ENCODE assay signal across 15 cellular contexts in genomic region chr13:105087941-105088340, GRCh38.
"Had no signal": no experiment of that assay in that cellular context is flagged by ENCODE, and none has a peak within 500 bp of the region (broad histone marks: within the 10 kb centered on the region; RNA-seq: fewer than 3 reads in every experiment).

No MANE protein-coding gene starts in this region.

- H3K27ac ChIP-seq: adrenal gland, left ventricle myocardium inferior, thyroid gland, uterus had no signal

- ATAC-seq: right cardiac atrium had no signal

- H3K4me1 Mint-ChIP-seq: activated CD4-positive, alpha-beta T cell treated with anti-CD3 and anti-CD28 coated beads, Interleukin-2, amount 10 ng/mL, durations not matched to agents 7 days and 5 days had no signal

- H3K27me3 ChIP-seq: adrenal gland, thyroid gland, uterus had no signal

- H3K4me1 ChIP-seq: thyroid gland, uterus had no signal

- H3K9me3 Mint-ChIP-seq: activated CD4-positive, alpha-beta T cell treated with anti-CD3 and anti-CD28 coated beads, Interleukin-2, amount 10 ng/mL, durations not matched to agents 7 days and 5 days; activated T-helper 2 cell treated with anti-CD3 and anti-CD28 coated beads, Interferon-gamma antibody, Interleukin-2, Interleukin-4, amounts not matched to agents 10 μg/mL and 5 μg/mL and 100 μg/mL, durations not matched to agents 14 hours and 24 hours and 36 hours; T-helper 1 cell treated with Interleukin-12 subunit alpha and Interleukin-12 subunit beta and Interleukin-4 antibody, amounts not matched to agents 30 μg/mL and 1 μg/mL, for 36 hours had no signal

- DNase-seq: activated CD4-positive, alpha-beta T cell treated with anti-CD3 and anti-CD28 coated beads, Interleukin-2, amount 10 ng/mL, durations not matched to agents 7 days and 5 days; activated CD4-positive, CD25-positive, alpha-beta regulatory T cell; activated naive CD4-positive, alpha-beta T cell treated with anti-CD3 and anti-CD28 coated beads, Interleukin-2, amount 50 U/mL, for 16 hours; adrenal gland; central memory CD4-positive, alpha-beta T cell; cortex of kidney; hippocampal formation; left ventricle myocardium inferior; posterior cingulate gyrus; right cardiac atrium; small intestine; thyroid gland; uterus had no signal

- H3K36me3 ChIP-seq: adrenal gland, left ventricle myocardium inferior, thyroid gland, uterus had no signal

- H3K9me3 ChIP-seq: adrenal gland, left ventricle myocardium inferior, thyroid gland, uterus had no signal

- H3K27ac Mint-ChIP-seq: activated CD4-positive, alpha-beta T cell treated with anti-CD3 and anti-CD28 coated beads, Interleukin-2, amount 10 ng/mL, durations not matched to agents 7 days and 5 days; activated T-helper 2 cell treated with anti-CD3 and anti-CD28 coated beads, Interferon-gamma antibody, Interleukin-2, Interleukin-4, amounts not matched to agents 10 μg/mL and 5 μg/mL and 100 μg/mL, durations not matched to agents 14 hours and 24 hours and 36 hours; T-helper 1 cell treated with Interleukin-12 subunit alpha and Interleukin-12 subunit beta and Interleukin-4 antibody, amounts not matched to agents 30 μg/mL and 1 μg/mL, for 36 hours had no signal

- H3K4me3 Mint-ChIP-seq: activated CD4-positive, alpha-beta T cell treated with anti-CD3 and anti-CD28 coated beads, Interleukin-2, amount 10 ng/mL, durations not matched to agents 7 days and 5 days; T-helper 1 cell treated with Interleukin-12 subunit alpha and Interleukin-12 subunit beta and Interleukin-4 antibody, amounts not matched to agents 30 μg/mL and 1 μg/mL, for 36 hours had no signal

- H3K27me3 Mint-ChIP-seq: activated CD4-positive, alpha-beta T cell treated with anti-CD3 and anti-CD28 coated beads, Interleukin-2, amount 10 ng/mL, durations not matched to agents 7 days and 5 days had no signal

- H3K4me3 ChIP-seq: adrenal gland, left ventricle myocardium inferior, thyroid gland, uterus had no signal
